17 cellular contexts compared by ENCODE assay signal in the genomic region with DNA sequence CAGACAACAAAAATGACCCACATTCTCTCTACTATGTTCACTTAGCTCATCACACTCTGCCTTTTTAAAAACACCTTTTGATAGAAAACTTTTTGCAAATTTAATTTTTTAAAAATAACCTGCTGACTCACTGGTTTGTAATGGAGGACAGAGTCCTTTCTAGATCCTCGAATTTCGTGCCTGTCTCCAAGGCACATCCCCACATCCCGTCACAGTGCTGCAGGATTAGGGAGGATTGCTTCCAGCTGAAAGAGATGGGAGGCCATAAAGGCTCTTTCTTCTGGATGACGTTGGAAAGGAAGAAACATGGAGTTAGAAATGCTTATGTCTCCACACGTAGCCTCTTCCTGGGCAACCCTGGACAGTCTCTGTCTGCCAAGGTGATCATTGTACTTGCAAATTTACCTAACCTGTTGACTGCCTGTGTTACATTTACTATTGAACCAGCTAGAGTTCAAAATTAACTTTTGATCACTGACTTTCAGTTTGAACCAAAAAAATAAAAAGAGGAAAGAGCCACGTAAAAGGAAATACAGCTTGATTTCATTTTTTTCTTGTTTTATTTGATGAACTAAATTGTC. TPM values are rescaled to one million over a fixed set of nuclear protein-coding genes. Genes with fewer than 3 reads are reported as not detected.
DNase-seq lines count a peak whose midpoint lies in the region; ATAC-seq and TF ChIP-seq lines count a peak whose summit lies in the region.
"Had no signal": no experiment of that assay in that cellular context is flagged by ENCODE, and none has a peak within 500 bp of the region (broad histone marks: within the 10 kb centered on the region; RNA-seq: fewer than 3 reads in every experiment).

No MANE protein-coding gene starts in this region.

- CTCF ChIA-PET in HEK293 (lab: Yijun Ruan, JAX) = interaction anchor here (0.7 to 8.1 kb wide), 3 partner anchors 12 to 409 kb away, joined by 3 to 164 read pairs (median 36); no protein-coding TSS in a partner anchor
- CTCF ChIA-PET in CD4-positive, alpha-beta memory T cell (lab: Charles Lee; ENCODE audit: partially characterized antibody) = interaction anchor here (7.9 kb wide), 1 partner anchor 13 kb away, joined by 59 read pairs; no protein-coding TSS in a partner anchor

- H3K4me1 ChIP-seq in HEK293 (ENCODE audit: control insufficient read depth, insufficient read depth, low read length) = no peaks in the 10 kb centered on the region
- peaks cover 60% of the 10 kb centered on the region for H3K4me1 ChIP-seq in body of pancreas
- H3K4me1 ChIP-seq in skeletal muscle satellite cell (ENCODE audit: control insufficient read depth, insufficient read depth, low read length) = peaks cover 29% of the 10 kb centered on the region
- no peaks in the 10 kb centered on the region for H3K4me1 ChIP-seq in CD4-positive, alpha-beta memory T cell (ENCODE audit: insufficient read depth, low read length)

- peaks cover 0 to 1% (median under 1%) of the 10 kb centered on the region in 4 donors for H3K4me1 Mint-ChIP-seq in CD4-positive, alpha-beta memory T cell

- H3K4me3 Mint-ChIP-seq in CD4-positive, alpha-beta memory T cell = no peak overlapping the region

- H3K36me3 ChIP-seq in HEK293 (ENCODE audit: control insufficient read depth in 2 of 2, insufficient read depth in 1 of 2, low read length in 2 of 2) (no peaks in the 10 kb centered on the region), body of pancreas (replicated peaks in 1 of 2; ENCODE audit: insufficient read depth in 1 of 2, low read depth in 2 of 2) (no peaks in the 10 kb centered on the region), skeletal muscle satellite cell (ENCODE audit: insufficient read depth, low read length) (peaks cover 5% of the 10 kb centered on the region)
- no peaks in the 10 kb centered on the region for H3K36me3 ChIP-seq in CD4-positive, alpha-beta memory T cell (ENCODE audit: insufficient read depth, low read length)

- ATAC-seq in body of pancreas = no peak
- no peak for ATAC-seq in GM18870 (IDR thresholded peaks at IDR 0.05; ENCODE audit: unreplicated experiment)
- ATAC-seq: Panc1 had no signal

- POLR2A ChIA-PET in HEK293 (lab: Yijun Ruan, JAX) = no interaction called here
- POLR2A ChIA-PET in CD4-positive, alpha-beta memory T cell (lab: Charles Lee; ENCODE audit: partially characterized antibody) = no interaction called here

- 56 to 71% methylated on average over 6 of the region's 6 CpGs for WGBS in body of pancreas, 2 donors

- no peak for TF ChIP-seq CTCF in HEK293 (tag by site-specific recombination; IDR thresholded peaks at IDR 0.05)
- TF ChIP-seq CTCF in body of pancreas (IDR thresholded peaks at IDR 0.05) = no peak

- intact Hi-C loops in body of pancreas (cut with DNase I) = no loop called here
- intact Hi-C loops in CD4-positive, alpha-beta memory T cell (cut with micrococcal nuclease) = no loop called here

- DNase-seq in body of pancreas = no peak
- DNase-seq in NCI-H1694 treated with DMSO at 0.1 percent for 48 hours (lab: John Stamatoyannopoulos, UW) = no peak
- DNase-seq in HuH-7 (ENCODE audit: low spot score) = no peak
- DNase-seq in CD4-positive, alpha-beta memory T cell = no peak
- DNase-seq: activated T-cell treated with anti-CD3 and anti-CD28 coated beads, Interleukin-2, amount 50 U/mL, for 48 hours; anterior cingulate cortex; GDM1; NCI-H1092 treated with DMSO at 0.1 percent for 48 hours; NCI-H510A; stimulated activated CD4-positive, alpha-beta T cell treated with anti-CD3 and anti-CD28 coated beads, Interleukin-4, amount 100 ng/mL, for 4 hours; stimulated activated naive CD4-positive, alpha-beta T cell treated with Interleukin-2 at 50 U/mL for 16 hours; T-helper 1 cell had no signal

- no peaks in the 10 kb centered on the region for H3K27me3 Mint-ChIP-seq in CD4-positive, alpha-beta memory T cell

- peak overlapping the region; percentile 32 for H3K9ac ChIP-seq in skeletal muscle satellite cell (ENCODE audit: low read depth, low read length)

- peak overlapping the region; percentile 55 for H3K4me2 ChIP-seq in skeletal muscle satellite cell (ENCODE audit: low read length)

- no peaks in the 10 kb centered on the region for H3K36me3 Mint-ChIP-seq in CD4-positive, alpha-beta memory T cell

- no peak overlapping the region for H3K27ac ChIP-seq in HEK293 (ENCODE audit: extremely low read depth, low read depth, low read length)
- peak overlapping the region in 3 of 4 donors; percentile 25 to 75 (median 54) for H3K27ac ChIP-seq in body of pancreas
- H3K27ac ChIP-seq in layer of hippocampus (ENCODE audit: low read depth, low read length) = peak overlapping the region; percentile 22
- no peak overlapping the region for H3K27ac ChIP-seq in CD4-positive, alpha-beta memory T cell (ENCODE audit: low read depth, low read length)

- no peak overlapping the region for H3K27ac Mint-ChIP-seq in CD4-positive, alpha-beta memory T cell

- no peak for TF ChIP-seq POLR2A in body of pancreas (IDR thresholded peaks at IDR 0.05)

- no peaks in the 10 kb centered on the region for H3K27me3 ChIP-seq in body of pancreas
- no peaks in the 10 kb centered on the region for H3K27me3 ChIP-seq in layer of hippocampus (ENCODE audit: control insufficient read depth, insufficient read depth, low read length)
- H3K27me3 ChIP-seq in skeletal muscle satellite cell (ENCODE audit: control insufficient read depth, insufficient read depth, low read length) = no peaks in the 10 kb centered on the region
- H3K27me3 ChIP-seq in CD4-positive, alpha-beta memory T cell (ENCODE audit: insufficient read depth, low read length) = no peaks in the 10 kb centered on the region

- H3K4me3 ChIP-seq in HEK293 (ENCODE audit: low read depth, low read length) = no peak overlapping the region
- no peak overlapping the region for H3K4me3 ChIP-seq in body of pancreas
- peak overlapping the region; percentile 13 for H3K4me3 ChIP-seq in skeletal muscle satellite cell (ENCODE audit: low read length)
- H3K4me3 ChIP-seq in CD4-positive, alpha-beta memory T cell (ENCODE audit: low read length in 2 of 2) = no peak overlapping the region

- H3K9me3 Mint-ChIP-seq in CD4-positive, alpha-beta memory T cell = no peaks in the 10 kb centered on the region

- H3K9me3 ChIP-seq in HEK293 (ENCODE audit: control insufficient read depth, insufficient read depth, low read depth, low read length) (no peaks in the 10 kb centered on the region), body of pancreas (no peaks in the 10 kb centered on the region), skeletal muscle satellite cell (replicated peaks; ENCODE audit: low read length) (no peaks in the 10 kb centered on the region)
- no peaks in the 10 kb centered on the region for H3K9me3 ChIP-seq in CD4-positive, alpha-beta memory T cell (ENCODE audit: control insufficient read depth in 1 of 2, low read length in 2 of 2)

TF ChIP-seq in HEK293, 187 proteins besides CTCF, POLR2A, EP300 and RAD21:
- TF ChIP-seq SCRT2 (tag by site-specific recombination; IDR thresholded peaks at IDR 0.05) = 0 out of 2 replicates have a peak, but pooled peaks have one; percentile 29
- TF ChIP-seq ZBTB1 (tag by site-specific recombination; IDR thresholded peaks at IDR 0.05) = no peak

RNA-seq across cellular contexts. Expression of a gene that starts 27.6 kb away (rescaled TPM):
- total RNA-seq in body of pancreas = 10 to 100 TPM in 1 of 2 donors, 1 to 10 TPM in 1; 3.6 to 10.4 TPM
- total RNA-seq in skeletal muscle satellite cell (2012; rRNA removed) = 4.3 and 7.6 TPM in 2 replicates
- total RNA-seq in CD4-positive, alpha-beta memory T cell = 10 to 100 TPM; 41.7 to 43.4 TPM
- 10 to 100 TPM; 13.4 to 18.0 TPM for polyA plus RNA-seq in CD4-positive, alpha-beta memory T cell

Comparison
In these comparisons a context has a peak if more than half of its experiments do, and no peak if none do; other contexts are left out.
1. H3K27ac ChIP-seq: peak in body of pancreas (3 of 4) and layer of hippocampus (single experiment); none in HEK293 (single experiment) and CD4-positive, alpha-beta memory T cell (single experiment).